ENCODE assay signal across 30 cellular contexts in genomic region chr5:146109379-146109778, GRCh38. TPM values are rescaled to one million over a fixed set of nuclear protein-coding genes. Genes with fewer than 3 reads are reported as not detected.
DNase-seq lines count a peak whose midpoint lies in the region; ATAC-seq, FAIRE-seq and TF ChIP-seq lines count a peak whose summit lies in the region.
"Had no signal": no experiment of that assay in that cellular context is flagged by ENCODE, and none has a peak within 500 bp of the region (broad histone marks: within the 10 kb centered on the region; RNA-seq: fewer than 3 reads in every experiment).

No MANE protein-coding gene starts in this region.

- no peaks in the 10 kb centered on the region for H3K9me3 Mint-ChIP-seq in naive thymus-derived CD4-positive, alpha-beta T cell
- H3K9me3 Mint-ChIP-seq: CD14-positive monocyte, HFFc6 had no signal

- no peak for TF ChIP-seq RAD21 in SK-N-SH (IDR thresholded peaks at IDR 0.05; ENCODE audit: low read length)
- TF ChIP-seq RAD21 in K562 (CRISPR knock-in tag; conservative IDR thresholded peaks at IDR 0.05 in 1 of 2, IDR thresholded peaks at IDR 0.05 in 1 of 2), result no peak

- TF ChIP-seq EP300 in SK-N-SH (IDR thresholded peaks at IDR 0.05; ENCODE audit: borderline replicate concordance in 1 of 2, low read depth in 1 of 2, low read length in 1 of 2) (no peak), K562 (IDR thresholded peaks at IDR 0.05; ENCODE audit: low read length) (no peak)

- peaks cover 3% of the 10 kb centered on the region for H3F3A ChIP-seq in SK-N-SH (replicated peaks; ENCODE audit: insufficient read depth)

- WGBS in SK-N-SH (ENCODE audit: low lambda C conversion rate), result 85% methylated on average over 1 of the region's 1 CpG
- WGBS in K562 (ENCODE audit: insufficient coverage, low coverage, missing lambda C conversion rate), result 19% methylated on average over 1 of the region's 1 CpG

- H4K20me1 ChIP-seq in SK-N-SH (ENCODE audit: insufficient read depth) (no peaks in the 10 kb centered on the region), K562 (replicated peaks; ENCODE audit: control insufficient read depth, insufficient read depth, low read length) (no peaks in the 10 kb centered on the region)

- H3K36me3 ChIP-seq in SK-N-SH (replicated peaks in 1 of 2; ENCODE audit: control insufficient read depth in 1 of 2, insufficient read depth in 2 of 2, low read length in 1 of 2), result peaks cover 33 to 38% of the 10 kb centered on the region in 2 experiments
- H3K36me3 ChIP-seq in K562 (ENCODE audit: control insufficient read depth, insufficient read depth, low read length), result peaks cover 21% of the 10 kb centered on the region; the same call in 2 of the 3 replicates
- peaks cover 0 to 19% (median 0%) of the 10 kb centered on the region in 3 experiments for H3K36me3 ChIP-seq in naive thymus-derived CD4-positive, alpha-beta T cell (ENCODE audit: control insufficient read depth in 2 of 3, insufficient read depth in 3 of 3, low read length in 3 of 3)
- H3K36me3 ChIP-seq in MG63, result peaks cover 57% of the 10 kb centered on the region

- no peak for TF ChIP-seq CTCF in SK-N-SH (IDR thresholded peaks at IDR 0.05)
- no peak for TF ChIP-seq CTCF in K562 (IDR thresholded peaks at IDR 0.05 in 2 of 3, conservative IDR thresholded peaks at IDR 0.05 in 1 of 3; ENCODE audit: insufficient read depth in 2 of 3, low read depth in 1 of 3, low read length in 3 of 3)

- H3K36me3 Mint-ChIP-seq in naive thymus-derived CD4-positive, alpha-beta T cell, result peaks cover 5 to 21% (median 12%) of the 10 kb centered on the region in 5 donors

- in situ Hi-C loops in K562 (cut with MboI), result no loop called here

- H3K27ac ChIP-seq in SK-N-SH (ENCODE audit: low read depth in 2 of 2, low read length in 1 of 2), result no peak overlapping the region
- no peak overlapping the region for H3K27ac ChIP-seq in K562 (ENCODE audit: extremely low read depth, low read depth, low read length)
- H3K27ac ChIP-seq in naive thymus-derived CD4-positive, alpha-beta T cell (ENCODE audit: low read depth, low read length), result no peak overlapping the region

- TF ChIP-seq POLR2A in K562 (conservative IDR thresholded peaks at IDR 0.05), result no peak

- H3K9me3 ChIP-seq in SK-N-SH (no peaks in the 10 kb centered on the region), K562 (replicated peaks; ENCODE audit: control insufficient read depth, insufficient read depth, low read depth, low read length) (no peaks in the 10 kb centered on the region), MG63 (no peaks in the 10 kb centered on the region)
- H3K9me3 ChIP-seq in naive thymus-derived CD4-positive, alpha-beta T cell (ENCODE audit: control insufficient read depth in 2 of 3, low read length in 3 of 3), result no peaks in the 10 kb centered on the region
- H3K9me3 ChIP-seq: BE2C, HAP-1 had no signal

- H3K9ac ChIP-seq in SK-N-SH, result no peak overlapping the region
- no peak overlapping the region for H3K9ac ChIP-seq in K562 (ENCODE audit: insufficient read depth in 1 of 2, low read depth in 2 of 2, low read length in 2 of 2)

- intact Hi-C loops in K562 (cut with micrococcal nuclease), result no loop called here
- intact Hi-C loops in naive thymus-derived CD4-positive, alpha-beta T cell (cut with micrococcal nuclease), result no loop called here

- H3K4me1 ChIP-seq in SK-N-SH (ENCODE audit: control insufficient read depth in 1 of 2, insufficient read depth in 2 of 2, low read depth in 1 of 2, low read length in 1 of 2), result no peaks in the 10 kb centered on the region; a peak in 1 of 4 replicates
- peaks cover 7 to 12% of the 10 kb centered on the region in 2 experiments; a peak in 3 of 5 replicates for H3K4me1 ChIP-seq in K562 (replicated peaks in 1 of 2; ENCODE audit: control insufficient read depth in 2 of 2, insufficient read depth in 2 of 2, low read length in 2 of 2)
- H3K4me1 ChIP-seq in naive thymus-derived CD4-positive, alpha-beta T cell (ENCODE audit: control insufficient read depth in 2 of 2, insufficient read depth in 2 of 2, low read length in 2 of 2), result no peaks in the 10 kb centered on the region
- H3K4me1 ChIP-seq: HAP-1 had no signal

- H3K27me3 Mint-ChIP-seq in naive thymus-derived CD4-positive, alpha-beta T cell, result no peaks in the 10 kb centered on the region

- peak; percentile 42; the same call in 2 of the 3 replicates for ATAC-seq in SK-N-SH treated with all-trans-retinoic acid at 6 μM for 48 hours
- ATAC-seq in K562, result peak; percentile 37
- ATAC-seq in naive thymus-derived CD4-positive, alpha-beta T cell, result no peak
- ATAC-seq in HG03095 (IDR thresholded peaks at IDR 0.05; ENCODE audit: unreplicated experiment), result no peak

- H2AFZ ChIP-seq in SK-N-SH (ENCODE audit: low read depth) (no peak overlapping the region), K562 (ENCODE audit: low read depth, low read length) (no peak overlapping the region)

- peaks cover 0 to 5% (median 0%) of the 10 kb centered on the region in 7 donors for H3K4me1 Mint-ChIP-seq in naive thymus-derived CD4-positive, alpha-beta T cell
- H3K4me1 Mint-ChIP-seq: CD14-positive monocyte had no signal

- DNase-seq in SK-N-SH, result no peak
- peak; percentile 6 for DNase-seq in OCI-M1 (lab: John Stamatoyannopoulos, UW)
- peak in 1 of 4 experiments; percentile 4 for DNase-seq in K562 (ENCODE audit: extremely low read depth in 1 of 4, low spot score in 3 of 4)
- DNase-seq in naive thymus-derived CD4-positive, alpha-beta T cell, result no peak
- no peak for DNase-seq in kidney tubule cell (ENCODE audit: low spot score)
- no peak for DNase-seq in MG63
- DNase-seq: 8988T, ACHN, BE2C, DMS53, GOT3, HFFc6, KG1, MM.1S, NCI-H1092 treated with DMSO at 0.1 percent for 48 hours, NCI-H1436 treated with DMSO at 0.1 percent for 48 hours, NCI-H187 treated with DMSO at 0.1 percent for 48 hours, NCI-H2171 treated with DMSO at 0.1 percent for 48 hours, NCI-H345, NCI-H510A treated with DMSO at 0.1 percent for 48 hours, NCI-H774, RPMI8226, SHP77, SW 1271 had no signal

- no peak for FAIRE-seq in K562 (lab: Jason Lieb, UNC)

- H3K79me2 ChIP-seq in SK-N-SH (ENCODE audit: insufficient read depth) (no peaks in the 10 kb centered on the region), K562 (ENCODE audit: control insufficient read depth, insufficient read depth, low read length) (no peaks in the 10 kb centered on the region)

- no peak overlapping the region for H3K4me2 ChIP-seq in SK-N-SH
- H3K4me2 ChIP-seq in K562 (ENCODE audit: insufficient read depth, low read length), result no peak overlapping the region

- no peaks in the 10 kb centered on the region for H3K9me2 ChIP-seq in SK-N-SH

- CTCF ChIA-PET in SK-N-SH (lab: Yijun Ruan, JAX) (interaction anchor here (1.4 to 2.2 kb wide), 2 partner anchors 11 to 21 kb away, joined by 3 to 8 read pairs; no protein-coding TSS in a partner anchor), K562 (lab: Yijun Ruan, JAX; ENCODE audit: low intra/inter-chr PET ratio) (no interaction called here)
- CTCF ChIA-PET in naive thymus-derived CD4-positive, alpha-beta T cell (lab: Charles Lee), result no interaction called here

- H3K27me3 ChIP-seq in SK-N-SH (ENCODE audit: insufficient read depth) (no peaks in the 10 kb centered on the region), K562 (ENCODE audit: control insufficient read depth in 2 of 2, insufficient read depth in 2 of 2, low read length in 2 of 2) (no peaks in the 10 kb centered on the region), MG63 (no peaks in the 10 kb centered on the region)
- H3K27me3 ChIP-seq in naive thymus-derived CD4-positive, alpha-beta T cell (ENCODE audit: control insufficient read depth in 2 of 2, insufficient read depth in 2 of 2, low read length in 2 of 2), result no peaks in the 10 kb centered on the region
- H3K27me3 ChIP-seq: BE2C had no signal

- BruUV-seq in K562 (replicated peaks; lab: Mats Ljungman, UMichigan), result TSS peak; percentile 4

- no peak overlapping the region for H3K4me3 Mint-ChIP-seq in naive thymus-derived CD4-positive, alpha-beta T cell
- H3K4me3 Mint-ChIP-seq: CD14-positive monocyte, HFFc6 had no signal

- POLR2A ChIA-PET in SK-N-SH (lab: Yijun Ruan, JAX) (no interaction called here), K562 (lab: Yijun Ruan, JAX) (interaction anchor here (0.6 to 1.0 kb wide), 2 partner anchors 13 to 327 kb away, joined by 3 to 4 read pairs; no protein-coding TSS in a partner anchor)
- POLR2A ChIA-PET in naive thymus-derived CD4-positive, alpha-beta T cell (lab: Charles Lee), result no interaction called here

- H3K9me1 ChIP-seq in K562 (ENCODE audit: control insufficient read depth, insufficient read depth, low read length), result no peaks in the 10 kb centered on the region

- H3K4me3 ChIP-seq in SK-N-SH (ENCODE audit: low read depth in 2 of 2, low read length in 1 of 2) (no peak overlapping the region), K562 (no peak overlapping the region), MG63 (no peak overlapping the region)
- no peak overlapping the region for H3K4me3 ChIP-seq in naive thymus-derived CD4-positive, alpha-beta T cell (ENCODE audit: low read length)
- H3K4me3 ChIP-seq: HAP-1 had no signal

- H3K27ac Mint-ChIP-seq in naive thymus-derived CD4-positive, alpha-beta T cell, result peak overlapping the region in 1 of 9 donors; percentile 23
- H3K27ac Mint-ChIP-seq: HFFc6 had no signal

RNA-seq across cellular contexts. Expression of gene PLAC8L1, which starts 4.0 kb away (rescaled TPM):
- polyA plus RNA-seq in SK-N-SH (2012; rRNA removed) (0.21 and 0.55 TPM in 2 replicates), K562 (2011; rRNA removed) (0.36 and 0.76 TPM in 2 replicates), K562 (2014; fragmentation: Illumina TruSeq; extraction: Trizol) (0.43 TPM in 1 of 2 replicates, not detected in the other), K562 (2014; fragmentation: Nextera tagmentation; extraction: Ambion mirVana) (under 1 TPM; 0.10 to 0.17 TPM), K562 (2014; rRNA removed) (not detected in 2 replicates)
- polyA plus RNA-seq in SK-N-SH (2012; cell fraction: cytosol; rRNA removed), result 0.14 and 0.21 TPM in 2 replicates
- polyA plus RNA-seq in SK-N-SH (2012; cell fraction: nucleus; rRNA removed), result 4.9 and 15.0 TPM in 2 replicates
- 0.97 TPM in 1 of 2 replicates, not detected in the other for total RNA-seq in K562 (2011; cell fraction: chromatin; rRNA removed; ENCODE audit: low replicate concordance)
- not detected in 2 replicates for total RNA-seq in K562 (2011; cell fraction: nucleolus; rRNA removed)
- total RNA-seq in K562 (2011; cell fraction: nucleoplasm; rRNA removed), result 0.73 TPM in 1 of 2 replicates, not detected in the other
- total RNA-seq in K562 (2014; rRNA removed) (not detected in 2 replicates), K562 (2014; rRNA removed; fragmentation: Illumina TruSeq; extraction: Trizol) (0.25 TPM in 1 of 2 replicates, not detected in the other), K562 (2015; rRNA removed; fragmentation: Illumina TruSeq; extraction: Trizol) (not detected in 2 replicates), K562 (2021) (0.27 TPM in 1 of 2 replicates, not detected in the other)
- polyA plus RNA-seq in K562 (2011; cell fraction: cytosol; rRNA removed), result 0.52 TPM in 1 of 2 replicates, not detected in the other
- polyA plus RNA-seq in K562 (2011; cell fraction: nucleus; rRNA removed), result 1.1 and 1.8 TPM in 2 replicates
- polyA plus RNA-seq in K562 (2012), result 0.18 TPM in 1 of 2 replicates, not detected in the other
- not detected in 2 replicates for polyA minus RNA-seq in K562 (2011; rRNA and poly(A)+ RNA removed)
- polyA minus RNA-seq in K562 (2011; cell fraction: cytosol; rRNA and poly(A)+ RNA removed), result not detected in 2 replicates
- polyA minus RNA-seq in K562 (2011; cell fraction: nucleus; rRNA and poly(A)+ RNA removed), result 0.67 TPM in 1 of 2 replicates, not detected in the other
- total RNA-seq in naive thymus-derived CD4-positive, alpha-beta T cell, result 1 to 10 TPM in 2 of 5 experiments, under 1 TPM in 3; 0.63 to 1.5 (median 1.00) TPM
- polyA plus RNA-seq in naive thymus-derived CD4-positive, alpha-beta T cell, result not detected
- total RNA-seq in MG63 (2014; rRNA removed; shearing (Covaris generic); ENCODE audit: low replicate concordance), result not detected in 2 replicates
- total RNA-seq: G401, SK-MEL-5 had no signal
- polyA plus RNA-seq: CD14-positive monocyte had no signal

Comparison
In these comparisons a context has a peak if more than half of its experiments do, and no peak if none do; other contexts are left out.
1. ATAC-seq: peak in SK-N-SH treated with all-trans-retinoic acid at 6 μM for 48 hours (single experiment) and K562 (single experiment); none in naive thymus-derived CD4-positive, alpha-beta T cell (single experiment) and HG03095 (single experiment).